ENCODE assay signal across 8 cellular contexts in genomic region chr20:33685328-33686007, GRCh38. TPM values are rescaled to one million over a fixed set of nuclear protein-coding genes. Genes with fewer than 3 reads are reported as not detected.
DNase-seq lines count a peak whose midpoint lies in the region; ATAC-seq and TF ChIP-seq lines count a peak whose summit lies in the region.

No MANE protein-coding gene starts in this region.

- peak; percentile 34 for TF ChIP-seq POLR2A in GM18526 (IDR thresholded peaks at IDR 0.05; ENCODE audit: extremely low read depth, insufficient read length)

- peaks cover 28% of the 10 kb centered on the region for H3K36me3 ChIP-seq in BE2C

- H3K9me3 ChIP-seq in BE2C, result no peaks in the 10 kb centered on the region

- peaks cover 13% of the 10 kb centered on the region for H3K4me1 ChIP-seq in BE2C

- peak; percentile 35 for ATAC-seq in HG02973 (IDR thresholded peaks at IDR 0.05; ENCODE audit: unreplicated experiment)

- no peaks in the 10 kb centered on the region for H3K27me3 ChIP-seq in BE2C

- peak overlapping the region; percentile 85 for H3K4me3 ChIP-seq in BE2C (ENCODE audit: low read depth, low read length)

- DNase-seq in BE2C (peak; percentile 92), NCI-H510A (lab: John Stamatoyannopoulos, UW) (peak; percentile 51), activated T-cell treated with anti-CD3 and anti-CD28 coated beads for 48 hours (ENCODE audit: low read depth) (peak; percentile 75), hepatic stellate cell (ENCODE audit: low spot score) (peak; percentile 43), T1000 (lab: John Stamatoyannopoulos, UW) (no peak)
- DNase-seq in stimulated activated CD4-positive, alpha-beta T cell treated with anti-CD3 and anti-CD28 coated beads, Interleukin-2, amount 100 ng/mL, for 24 hours, result peak; percentile 67 to 81

- TF ChIP-seq CTCF in BE2C (IDR thresholded peaks at IDR 0.05; ENCODE audit: low read depth, low read length), result no peak

RNA-seq across cellular contexts. Expression of gene E2F1, which starts 0.7 kb away (rescaled TPM):
- polyA plus RNA-seq in BE2C (2012; ENCODE audit: insufficient read depth, insufficient read length, low read depth), result 18.2 TPM

RNA-seq across cellular contexts. Expression of gene NECAB3, which starts 11.2 kb away (rescaled TPM):
- 39.5 TPM for polyA plus RNA-seq in BE2C (2012; ENCODE audit: insufficient read depth, insufficient read length, low read depth)

RNA-seq across cellular contexts. Expression of gene ACTL10, which starts 18.7 kb away (rescaled TPM):
- polyA plus RNA-seq in BE2C (2012; ENCODE audit: insufficient read depth, insufficient read length, low read depth), result 4.3 TPM

RNA-seq across cellular contexts. Expression of gene C20orf144, which starts 23.3 kb away (rescaled TPM):
- 0.57 TPM for polyA plus RNA-seq in BE2C (2012; ENCODE audit: insufficient read depth, insufficient read length, low read depth)

RNA-seq across cellular contexts. Expression of gene PXMP4, which starts 34.6 kb away (rescaled TPM):
- 12.9 TPM for polyA plus RNA-seq in BE2C (2012; ENCODE audit: insufficient read depth, insufficient read length, low read depth)
